In the genomic region with DNA sequence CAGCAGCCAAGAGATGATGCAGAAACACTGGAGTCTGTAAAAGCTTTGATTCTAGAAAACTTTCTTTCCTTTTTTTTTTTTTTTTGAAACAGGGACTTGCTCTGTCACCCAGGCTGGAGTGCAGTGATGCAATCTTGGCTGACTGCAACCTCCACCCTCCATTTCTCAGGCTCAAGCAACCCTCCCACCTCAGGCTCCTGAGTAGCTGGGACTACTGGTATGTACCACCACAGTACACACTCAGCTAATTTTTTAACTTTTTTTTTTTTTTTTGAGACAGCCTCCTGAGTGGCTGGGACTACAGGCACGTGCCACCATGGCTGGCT, we compare ENCODE assay signal across 21 cellular contexts. TPM values are rescaled to one million over a fixed set of nuclear protein-coding genes. Genes with fewer than 3 reads are reported as not detected.
DNase-seq lines count a peak whose midpoint lies in the region; ATAC-seq and TF ChIP-seq lines count a peak whose summit lies in the region.
"Had no signal": no experiment of that assay in that cellular context is flagged by ENCODE, and none has a peak within 500 bp of the region (broad histone marks: within the 10 kb centered on the region; RNA-seq: fewer than 3 reads in every experiment).

No MANE protein-coding gene starts in this region.

- H3K27ac ChIP-seq in right cardiac atrium (ENCODE audit: low read length), result no peak overlapping the region
- H3K27ac ChIP-seq in upper lobe of right lung, result no peak overlapping the region
- H3K27ac ChIP-seq: body of pancreas, esophagus muscularis mucosa, ovary, upper lobe of left lung had no signal

- no peak for TF ChIP-seq CTCF in upper lobe of right lung (IDR thresholded peaks at IDR 0.05)

- 50% methylated on average over 1 of the region's 1 CpG for WGBS in right cardiac atrium

- peaks cover 6% of the 10 kb centered on the region for H3K4me1 ChIP-seq in adipocyte (ENCODE audit: control insufficient read depth, insufficient read depth, low read length)
- H3K4me1 ChIP-seq in right cardiac atrium (ENCODE audit: control insufficient read depth, insufficient read depth, low read length), result no peaks in the 10 kb centered on the region
- H3K4me1 ChIP-seq in upper lobe of right lung, result no peaks in the 10 kb centered on the region
- H3K4me1 ChIP-seq: body of pancreas, esophagus muscularis mucosa, upper lobe of left lung had no signal

- ATAC-seq in right cardiac atrium (peak; percentile 67 to 75), upper lobe of right lung (peak; percentile 72)
- ATAC-seq: body of pancreas; stimulated activated effector memory CD8-positive, alpha-beta T cell treated with anti-CD3 and anti-CD28 coated beads, Interleukin-12 subunit alpha, Interleukin-12 subunit beta, amount 100 ng/mL, for 72 hours had no signal

- no peaks in the 10 kb centered on the region for H3K36me3 ChIP-seq in adipocyte (ENCODE audit: control insufficient read depth, insufficient read depth, low read length, severe bottlenecking)
- H3K36me3 ChIP-seq in upper lobe of right lung, result no peaks in the 10 kb centered on the region
- H3K36me3 ChIP-seq: esophagus muscularis mucosa, ovary, upper lobe of left lung had no signal

- H3K4me3 ChIP-seq in adipocyte (ENCODE audit: low read length) (no peak overlapping the region), right cardiac atrium (ENCODE audit: low read length) (no peak overlapping the region), upper lobe of right lung (no peak overlapping the region)
- H3K4me3 ChIP-seq: body of pancreas, esophagus muscularis mucosa, ovary, smooth muscle cell, upper lobe of left lung had no signal

- H3K9me3 ChIP-seq in adipocyte (ENCODE audit: control insufficient read depth, low read length) (no peaks in the 10 kb centered on the region), right cardiac atrium (ENCODE audit: control insufficient read depth, low read length) (no peaks in the 10 kb centered on the region), upper lobe of right lung (no peaks in the 10 kb centered on the region)
- H3K9me3 ChIP-seq: body of pancreas, esophagus muscularis mucosa, ovary, upper lobe of left lung had no signal

- H3K9ac ChIP-seq in adipocyte (ENCODE audit: low read length), result peak overlapping the region; percentile 46

- DNase-seq in SKM-1 treated with dmso at 0.1 percent for 144 hours (lab: John Stamatoyannopoulos, UW; ENCODE audit: unreplicated experiment) (peak; percentile 41), SKM-1 (lab: John Stamatoyannopoulos, UW; ENCODE audit: unreplicated experiment) (no peak), adipocyte (ENCODE audit: low read depth) (peak; percentile 61), right cardiac atrium (peak in 2 of 3 donors; percentile 57 to 68), upper lobe of right lung (no peak), superior temporal gyrus (ENCODE audit: extremely low spot score) (no peak), COLO668 (lab: John Stamatoyannopoulos, UW; ENCODE audit: unreplicated experiment) (no peak)
- DNase-seq in stimulated activated CD4-positive, alpha-beta T cell treated with anti-CD3 and anti-CD28 coated beads, Interleukin-12 subunit alpha, Interleukin-12 subunit beta, amount 100 ng/mL, for 4 hours, result no peak
- DNase-seq: activated CD4-positive, alpha-beta T cell treated with anti-CD3 and anti-CD28 coated beads for 48 hours; activated CD8-positive, alpha-beta memory T cell treated with anti-CD3 and anti-CD28 coated beads, Interleukin-2, amount 50 U/mL, for 48 hours; activated naive CD4-positive, alpha-beta T cell treated with Interleukin-2 at 50 U/mL for 16 hours; CD4-positive, CD25-positive, alpha-beta regulatory T cell; DMS79 treated with DMSO at 0.1 percent for 48 hours; KG1; NCI-H446 treated with DMSO at 0.1 percent for 48 hours had no signal

- intact Hi-C loops in right cardiac atrium (cut with DNase I) (no loop called here), upper lobe of right lung (cut with DNase I) (no loop called here)

- no peaks in the 10 kb centered on the region for H3K27me3 ChIP-seq in adipocyte (replicated peaks; ENCODE audit: control insufficient read depth, insufficient read depth, low read length)
- no peaks in the 10 kb centered on the region for H3K27me3 ChIP-seq in right cardiac atrium (ENCODE audit: control insufficient read depth, insufficient read depth)
- no peaks in the 10 kb centered on the region for H3K27me3 ChIP-seq in upper lobe of right lung
- H3K27me3 ChIP-seq: body of pancreas, esophagus muscularis mucosa, ovary, upper lobe of left lung had no signal

RNA-seq across cellular contexts. Expression of gene BAG3, which starts 17.0 kb away (rescaled TPM):
- total RNA-seq in right cardiac atrium, result 100 to 1,000 TPM; 111 to 166 (median 139) TPM
- 134 TPM for polyA plus RNA-seq in right cardiac atrium
- total RNA-seq in upper lobe of right lung, result 41.5 TPM

RNA-seq across cellular contexts. Expression of gene TIAL1, which starts 37.4 kb away (rescaled TPM):
- total RNA-seq in right cardiac atrium, result 10 to 100 TPM; 81.3 to 92.6 (median 84.9) TPM
- 37.7 TPM for polyA plus RNA-seq in right cardiac atrium
- total RNA-seq in upper lobe of right lung, result 104 TPM

Comparison
In these comparisons a context has a peak if more than half of its experiments do, and no peak if none do; other contexts are left out.
1. DNase-seq: peak in SKM-1 treated with dmso at 0.1 percent for 144 hours (single experiment), adipocyte (single experiment) and right cardiac atrium (2 of 3); none in SKM-1 (single experiment), upper lobe of right lung (single experiment), superior temporal gyrus (single experiment), COLO668 (single experiment) and stimulated activated CD4-positive, alpha-beta T cell treated with anti-CD3 and anti-CD28 coated beads, Interleukin-12 subunit alpha, Interleukin-12 subunit beta, amount 100 ng/mL, for 4 hours (single experiment).